Comparison of ENCODE assay signal across 8 cellular contexts in the genomic region with DNA sequence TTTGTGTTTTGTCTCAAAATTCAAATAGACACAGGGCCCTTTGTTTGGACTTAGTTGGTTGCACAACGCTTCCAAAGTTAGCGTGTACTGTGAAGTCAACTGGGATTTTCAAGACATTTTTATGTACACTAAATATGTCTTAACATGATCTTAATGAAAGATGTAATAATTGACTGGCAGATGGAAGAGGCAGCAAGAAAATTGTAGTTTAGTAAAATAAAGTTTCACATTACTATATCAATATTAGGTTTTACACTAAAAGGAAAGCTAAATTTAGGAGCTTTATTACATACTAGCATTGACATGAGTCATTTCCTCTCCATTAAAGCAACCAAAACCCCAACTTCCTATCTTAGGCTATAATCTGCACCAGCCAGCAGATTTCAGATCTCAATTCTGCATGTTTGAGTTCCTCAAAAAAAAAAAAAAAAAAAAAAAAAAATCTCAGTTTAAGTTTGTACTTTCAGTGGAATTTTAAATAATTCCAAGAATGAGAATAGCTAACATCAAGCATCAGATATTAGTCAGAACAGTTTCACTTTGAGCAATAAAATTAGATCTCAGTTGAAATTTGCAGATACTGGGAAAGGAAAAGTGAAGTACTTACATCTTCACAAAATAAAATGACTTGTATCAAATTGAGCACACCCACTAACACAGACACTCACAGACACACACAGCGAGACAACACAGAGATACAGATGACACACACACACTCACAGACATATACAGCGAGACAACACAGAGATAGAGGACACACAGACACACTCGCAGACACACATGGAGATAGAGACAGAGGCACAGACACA.
DNase-seq lines count a peak whose midpoint lies in the region; ATAC-seq and TF ChIP-seq lines count a peak whose summit lies in the region.

No MANE protein-coding gene starts in this region.

- no peak for TF ChIP-seq POLR2A in breast epithelium (IDR thresholded peaks at IDR 0.05)

- H3K4me1 Mint-ChIP-seq in memory B cell, result peaks cover 36% of the 10 kb centered on the region

- intact Hi-C loops in breast epithelium (cut with DNase I; ENCODE audit: low total_unique reads), result no loop called here

- H3K4me1 ChIP-seq in breast epithelium, result peaks cover 0 to 13% of the 10 kb centered on the region in 2 donors

- ATAC-seq in HG02759 (IDR thresholded peaks at IDR 0.05; ENCODE audit: unreplicated experiment), result peak; percentile 51
- peak; percentile 77 for ATAC-seq in memory B cell (ENCODE audit: low read depth)

- H3K9me3 ChIP-seq in breast epithelium, result no peaks in the 10 kb centered on the region

- H3K9me3 Mint-ChIP-seq in memory B cell, result peaks cover 1% of the 10 kb centered on the region

- H3K4me3 Mint-ChIP-seq in memory B cell, result no peak overlapping the region

- H3K27me3 ChIP-seq in breast epithelium, result no peaks in the 10 kb centered on the region

- peak overlapping the region in 1 of 3 donors; percentile 4 for H3K4me3 ChIP-seq in breast epithelium

- no peaks in the 10 kb centered on the region for H3K36me3 Mint-ChIP-seq in memory B cell

- no peaks in the 10 kb centered on the region for H3K36me3 ChIP-seq in breast epithelium

- H3K27ac Mint-ChIP-seq in memory B cell, result no peak overlapping the region

- peak overlapping the region; percentile 38 to 65 for H3K27ac ChIP-seq in breast epithelium

- TF ChIP-seq CTCF in breast epithelium (IDR thresholded peaks at IDR 0.05), result no peak

- no peaks in the 10 kb centered on the region for H3K27me3 Mint-ChIP-seq in memory B cell

- DNase-seq in activated CD8-positive, alpha-beta memory T cell treated with anti-CD3 and anti-CD28 coated beads for 24 hours, result peak; percentile 70
- no peak for DNase-seq in activated CD8-positive, alpha-beta memory T cell treated with anti-CD3 and anti-CD28 coated beads, Interleukin-2, amount 50 U/mL, for 4 hours
- peak; percentile 96 for DNase-seq in NOMO-1 treated with DMSO at 0.1 percent for 48 hours (lab: John Stamatoyannopoulos, UW; ENCODE audit: unreplicated experiment)
- DNase-seq in breast epithelium (ENCODE audit: low spot score in 2 of 2), result no peak
- peak in 1 of 2 donors; percentile 39 for DNase-seq in memory B cell (ENCODE audit: low spot score in 2 of 2)
- no peak for DNase-seq in mesenteric fat pad (ENCODE audit: low spot score)
- no peak for DNase-seq in NCI-H128 (lab: John Stamatoyannopoulos, UW; ENCODE audit: unreplicated experiment)

Comparison
In these comparisons a context has a peak if more than half of its experiments do, and no peak if none do; other contexts are left out.
1. DNase-seq: peak in activated CD8-positive, alpha-beta memory T cell treated with anti-CD3 and anti-CD28 coated beads for 24 hours (single experiment) and NOMO-1 treated with DMSO at 0.1 percent for 48 hours (single experiment); none in activated CD8-positive, alpha-beta memory T cell treated with anti-CD3 and anti-CD28 coated beads, Interleukin-2, amount 50 U/mL, for 4 hours (single experiment), breast epithelium (0 of 2), mesenteric fat pad (single experiment) and NCI-H128 (single experiment).